16 cellular contexts compared by ENCODE assay signal in genomic region chr9:20441704-20442423, GRCh38.
DNase-seq lines count a peak whose midpoint lies in the region; ATAC-seq, FAIRE-seq and TF ChIP-seq lines count a peak whose summit lies in the region.
"Had no signal": no experiment of that assay in that cellular context is flagged by ENCODE, and none has a peak within 500 bp of the region (broad histone marks: within the 10 kb centered on the region; RNA-seq: fewer than 3 reads in every experiment).

No MANE protein-coding gene starts in this region.

- DNase-seq in A172 (ENCODE audit: low spot score) (peak; percentile 31), GM18507 (ENCODE audit: extremely low spot score, insufficient read length, low read depth) (no peak), fibroblast of the aortic adventitia (ENCODE audit: low read depth) (peak; percentile 4), NCI-H524 (lab: John Stamatoyannopoulos, UW) (no peak), adrenal gland (no peak)
- DNase-seq: activated CD4-positive, alpha-beta T cell treated with anti-CD3 and anti-CD28 coated beads, Interleukin-2, amount 50 U/mL, for 1 hour; effector memory CD4-positive, alpha-beta T cell; occipital lobe; right lobe of liver had no signal

- WGBS in adrenal gland, 4 donors, result 47 to 60% (median 49%) methylated on average over 4 of the region's 4 CpGs

- no peak overlapping the region for H3K27ac ChIP-seq in adrenal gland
- H3K27ac ChIP-seq: right lobe of liver, thoracic aorta had no signal

- H3K4me3 ChIP-seq in fibroblast of the aortic adventitia (ENCODE audit: low read depth, low read length) (no peak overlapping the region), adrenal gland (no peak overlapping the region)
- H3K4me3 ChIP-seq: right lobe of liver, thoracic aorta had no signal

- TF ChIP-seq CTCF in fibroblast of the aortic adventitia (IDR thresholded peaks at IDR 0.05; ENCODE audit: insufficient read depth, low read length) (no peak), adrenal gland (IDR thresholded peaks at IDR 0.05) (no peak)

- ATAC-seq in SK-N-SH treated with all-trans-retinoic acid at 6 μM for 48 hours (no peak), HG02763 (IDR thresholded peaks at IDR 0.05; ENCODE audit: unreplicated experiment) (no peak), HG03432 (IDR thresholded peaks at IDR 0.05; ENCODE audit: unreplicated experiment) (no peak)
- ATAC-seq: Panc1, right lobe of liver had no signal

- intact Hi-C loops in adrenal gland (cut with DNase I), result no loop called here

- H3K9me3 ChIP-seq in adrenal gland (replicated peaks in 1 of 3), result no peaks in the 10 kb centered on the region
- H3K9me3 ChIP-seq: right lobe of liver, thoracic aorta had no signal

- H3K4me1 ChIP-seq in adrenal gland (replicated peaks in 1 of 2), result peaks cover 0 to 13% of the 10 kb centered on the region in 2 donors
- H3K4me1 ChIP-seq: right lobe of liver had no signal

- H3K27me3 ChIP-seq in adrenal gland, result no peaks in the 10 kb centered on the region
- H3K27me3 ChIP-seq: right lobe of liver had no signal

- TF ChIP-seq POLR2A in adrenal gland (IDR thresholded peaks at IDR 0.05), result no peak

- FAIRE-seq in GM18507 (lab: Jason Lieb, UNC), result peak; percentile 42
- FAIRE-seq: H54, TTC549 had no signal

- H3K36me3 ChIP-seq in adrenal gland (replicated peaks in 1 of 2), result no peaks in the 10 kb centered on the region
- H3K36me3 ChIP-seq: right lobe of liver, thoracic aorta had no signal

TF ChIP-seq in SK-N-SH treated with all-trans-retinoic acid at 6 μM for 48 hours, 23 proteins besides CTCF, POLR2A, EP300 and RAD21:
- peak; percentile 79 for TF ChIP-seq ISL1 (CRISPR knock-in tag; IDR thresholded peaks at IDR 0.05)
- no peak for TF ChIP-seq ARNTL (CRISPR knock-in tag; IDR thresholded peaks at IDR 0.05; ENCODE audit: borderline replicate concordance, low read depth)
- no peak for TF ChIP-seq ZNF565 (CRISPR knock-in tag; conservative IDR thresholded peaks at IDR 0.05; ENCODE audit: low read depth)

Comparison
In these comparisons a context has a peak if more than half of its experiments do, and no peak if none do; other contexts are left out.
1. DNase-seq: peak in A172 (single experiment) and fibroblast of the aortic adventitia (single experiment); none in GM18507 (single experiment), NCI-H524 (0 of 2) and adrenal gland (0 of 7).